In the genomic region with DNA sequence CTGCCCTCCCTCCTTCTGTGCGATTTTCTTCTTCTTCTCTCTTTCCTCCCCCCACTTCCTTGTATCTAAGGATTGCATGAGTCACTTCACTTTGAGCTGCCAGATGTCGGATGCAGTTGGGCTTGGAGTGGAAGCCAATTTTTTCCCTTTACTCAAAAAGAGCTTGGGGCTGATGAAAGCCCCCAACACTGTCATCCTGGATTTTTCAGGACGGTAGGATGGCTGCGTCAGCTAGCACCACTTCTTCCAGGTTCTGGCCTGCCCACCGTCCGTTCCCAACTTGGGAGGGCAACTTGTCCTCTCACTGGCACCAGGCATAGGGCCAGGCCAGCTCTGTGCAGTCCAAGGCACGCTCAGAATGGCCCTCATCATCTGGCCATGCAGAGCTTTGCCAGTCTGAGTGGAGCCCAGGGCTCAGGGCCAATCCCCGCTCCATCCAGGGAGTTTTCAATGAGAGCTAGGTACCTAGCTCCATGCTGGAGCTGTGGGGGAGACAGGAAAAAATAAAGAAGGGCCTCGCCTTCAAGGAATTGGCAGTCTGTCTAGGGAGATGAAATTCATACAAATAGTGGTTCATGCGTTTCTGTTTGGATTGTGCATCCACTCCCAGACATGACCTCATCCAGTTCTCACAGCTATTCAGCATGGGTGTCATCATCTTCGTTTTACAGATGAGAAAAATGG, we compare ENCODE assay signal across 8 cellular contexts. TPM values are rescaled to one million over a fixed set of nuclear protein-coding genes. Genes with fewer than 3 reads are reported as not detected.
A peak's percentile ranks its signal among the peaks of the same experiment; 100 is the strongest.
DNase-seq lines count a peak whose midpoint lies in the region; ATAC-seq and TF ChIP-seq lines count a peak whose summit lies in the region.

No MANE protein-coding gene starts in this region.

- no peak for TF ChIP-seq CTCF in mammary epithelial cell (conservative IDR thresholded peaks at IDR 0.05 in 1 of 2, IDR thresholded peaks at IDR 0.05 in 1 of 2; ENCODE audit: extremely low read depth in 1 of 2, insufficient read depth in 1 of 2, low read depth in 1 of 2, low read length in 2 of 2)

- CTCF ChIA-PET in mammary epithelial cell (lab: Charles Lee; ENCODE audit: low non-redundant PET), result no interaction called here

- no peaks in the 10 kb centered on the region for H3K36me3 ChIP-seq in mammary epithelial cell (ENCODE audit: insufficient read depth, low read length)

- BruUV-seq in mammary epithelial cell (replicated peaks; lab: Mats Ljungman, UMichigan), result no TSS peak

- in situ Hi-C loops in mammary epithelial cell (cut with MboI; ENCODE audit: low sequenced_read_pairs in 2 of 2), result no loop called here

- no peaks in the 10 kb centered on the region for H3K9me3 ChIP-seq in mammary epithelial cell (replicated peaks; ENCODE audit: insufficient read depth, low read length)

- no peak overlapping the region for H3K4me2 ChIP-seq in mammary epithelial cell (ENCODE audit: insufficient read depth, low read depth, low read length)

- 13% methylated on average over 10 of the region's 11 CpGs for whole genome bisulfite sequencing in mammary epithelial cell (ENCODE audit: low coverage, missing lambda C conversion rate)

- no peak overlapping the region for H2AFZ ChIP-seq in mammary epithelial cell (ENCODE audit: low read depth, low read length)

- peak; percentile 25 for DNase-seq in NCI-H2196 (lab: John Stamatoyannopoulos, UW; ENCODE audit: unreplicated experiment)
- DNase-seq in NCI-H2196 treated with DMSO at 0.1 percent for 48 hours (lab: John Stamatoyannopoulos, UW; ENCODE audit: unreplicated experiment), result no peak
- peak; percentile 43 for DNase-seq in mammary epithelial cell
- peak; percentile 71 for DNase-seq in kidney glomerular epithelial cell (lab: John Stamatoyannopoulos, UW)
- DNase-seq in ureter (ENCODE audit: low spot score), result peak; percentile 53
- DNase-seq in left lobe of liver (ENCODE audit: low spot score), result no peak

- H3K4me3 ChIP-seq in mammary epithelial cell (replicated peaks in 1 of 3; ENCODE audit: insufficient read depth in 1 of 3, low read depth in 2 of 3, low read length in 3 of 3), result no peak overlapping the region

- no peaks in the 10 kb centered on the region for H3K79me2 ChIP-seq in mammary epithelial cell (ENCODE audit: insufficient read depth, low read length)

- H4K20me1 ChIP-seq in mammary epithelial cell (ENCODE audit: insufficient read depth, low read length), result no peaks in the 10 kb centered on the region

- H3K27ac ChIP-seq in mammary epithelial cell (ENCODE audit: insufficient read depth, low read depth, low read length), result no peak overlapping the region

- no peak for ATAC-seq in left lobe of liver
- ATAC-seq in HG03342 (IDR thresholded peaks at IDR 0.05; ENCODE audit: unreplicated experiment), result no peak
- no peak for ATAC-seq in GM21529 (IDR thresholded peaks at IDR 0.05; ENCODE audit: unreplicated experiment)

- peaks cover 19% of the 10 kb centered on the region for H3K4me1 ChIP-seq in mammary epithelial cell (ENCODE audit: insufficient read depth, low read length)

- no peak overlapping the region for H3K9ac ChIP-seq in mammary epithelial cell (ENCODE audit: insufficient read depth, low read length)

- intact Hi-C loops in mammary epithelial cell (cut with micrococcal nuclease), result no loop called here

- dilution Hi-C loops in mammary epithelial cell (cut with HindIII; ENCODE audit: low sequenced_read_pairs), result no loop called here

- no peaks in the 10 kb centered on the region for H3K27me3 ChIP-seq in mammary epithelial cell (ENCODE audit: insufficient read depth, low read length)

RNA-seq across cellular contexts. Expression of a gene that starts 47.7 kb away (rescaled TPM):
- total RNA-seq in mammary epithelial cell (1 to 10 TPM in 1 of 2 donors, under 1 TPM in 1; 0.33 to 1.3 TPM), ureter (8.1 TPM), left lobe of liver (1.4 TPM)
- polyA plus RNA-seq in mammary epithelial cell, result 0.03 TPM
- polyA minus RNA-seq in mammary epithelial cell, result not detected

Comparison
In these comparisons a context has a peak if more than half of its experiments do, and no peak if none do; other contexts are left out.
1. DNase-seq: peak in NCI-H2196 (single experiment), mammary epithelial cell (single experiment), kidney glomerular epithelial cell (single experiment) and ureter (single experiment); none in NCI-H2196 treated with DMSO at 0.1 percent for 48 hours (single experiment) and left lobe of liver (single experiment).